In the genomic region with DNA sequence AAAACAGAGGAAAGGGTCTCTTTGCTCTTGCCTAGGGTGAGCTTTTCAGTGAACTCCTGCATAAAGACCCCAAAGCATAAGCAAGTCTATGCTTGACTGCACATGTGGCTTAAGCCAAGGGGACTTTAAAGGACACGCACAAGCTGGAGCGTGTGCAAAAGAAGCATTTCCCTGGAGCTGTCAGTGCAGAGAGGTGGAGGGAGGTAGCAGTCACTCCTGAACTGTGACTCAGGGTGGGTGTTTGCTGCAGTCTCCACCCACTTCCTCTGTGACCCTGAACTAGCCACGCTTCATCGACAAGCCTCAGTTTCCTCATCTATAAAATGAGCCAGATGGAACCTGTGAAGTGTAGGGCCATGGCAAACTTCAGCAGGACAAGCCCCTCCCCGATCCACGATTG, we compare ENCODE assay signal across 32 cellular contexts.
"Had no signal": no experiment of that assay in that cellular context is flagged by ENCODE, and none has a peak within 500 bp of the region (broad histone marks: within the 10 kb centered on the region; RNA-seq: fewer than 3 reads in every experiment).

No MANE protein-coding gene starts in this region.

- H3K27me3 Mint-ChIP-seq: activated CD8-positive, alpha-beta T cell treated with anti-CD3 and anti-CD28 coated beads for 36 hours; activated T-helper 17 cell treated with anti-CD3 and anti-CD28 coated beads, Interleukin-2, amount 50 U/mL, for 72 hours had no signal

- H3K27ac Mint-ChIP-seq: activated CD4-positive, alpha-beta T cell treated with anti-CD3 and anti-CD28 coated beads, Interleukin-2, amount 10 ng/mL, durations not matched to agents 24 days and 14 days; activated CD8-positive, alpha-beta T cell treated with anti-CD3 and anti-CD28 coated beads for 36 hours; activated naive CD4-positive, alpha-beta T cell treated with anti-CD3 and anti-CD28 coated beads for 36 hours; activated naive CD4-positive, alpha-beta T cell treated with anti-CD3 and anti-CD28 coated beads, Interleukin-2, amount 50 U/mL, for 72 hours; activated T-cell treated with anti-CD3 and anti-CD28 coated beads, Interleukin-2, amount 50 U/mL, for 72 hours; activated T-helper 17 cell treated with anti-CD3 and anti-CD28 coated beads, Interleukin-2, amount 50 U/mL, for 72 hours had no signal

- H3K27ac ChIP-seq: ascending aorta, cardiac muscle cell, PC-9, RWPE1, SJCRH30, SK-N-MC had no signal

- H3K9me3 Mint-ChIP-seq: activated CD4-positive, alpha-beta T cell treated with anti-CD3 and anti-CD28 coated beads, Interleukin-2, amount 10 ng/mL, durations not matched to agents 24 days and 14 days; activated CD8-positive, alpha-beta T cell treated with anti-CD3 and anti-CD28 coated beads for 36 hours; activated naive CD4-positive, alpha-beta T cell treated with anti-CD3 and anti-CD28 coated beads for 36 hours; activated naive CD4-positive, alpha-beta T cell treated with anti-CD3 and anti-CD28 coated beads, Interleukin-2, amount 50 U/mL, for 72 hours; activated T-cell treated with anti-CD3 and anti-CD28 coated beads, Interleukin-2, amount 50 U/mL, for 72 hours; activated T-helper 17 cell treated with anti-CD3 and anti-CD28 coated beads, Interleukin-2, amount 50 U/mL, for 72 hours had no signal

- H3K4me1 ChIP-seq: ascending aorta, SJCRH30 had no signal

- H3K4me3 ChIP-seq: ascending aorta, cardiac muscle cell, MG63, PC-9, SJCRH30, SK-N-MC had no signal

- H3K36me3 Mint-ChIP-seq: activated naive CD4-positive, alpha-beta T cell treated with anti-CD3 and anti-CD28 coated beads, Interleukin-2, amount 50 U/mL, for 72 hours had no signal

- H3K4me3 Mint-ChIP-seq: activated CD4-positive, alpha-beta T cell treated with anti-CD3 and anti-CD28 coated beads, Interleukin-2, amount 10 ng/mL, durations not matched to agents 24 days and 14 days; activated CD8-positive, alpha-beta T cell treated with anti-CD3 and anti-CD28 coated beads for 36 hours; activated naive CD4-positive, alpha-beta T cell treated with anti-CD3 and anti-CD28 coated beads for 36 hours; activated T-cell treated with anti-CD3 and anti-CD28 coated beads, Interleukin-2, amount 50 U/mL, for 72 hours; activated T-helper 17 cell treated with anti-CD3 and anti-CD28 coated beads, Interleukin-2, amount 50 U/mL, for 72 hours had no signal

- H3K27me3 ChIP-seq: ascending aorta, cardiac muscle cell, MG63, SJCRH30 had no signal

- H3K36me3 ChIP-seq: ascending aorta, cardiac muscle cell, MG63, SJCRH30 had no signal

- DNase-seq: activated CD4-positive, alpha-beta T cell treated with anti-CD3 and anti-CD28 coated beads, Interleukin-2, amount 10 ng/mL, durations not matched to agents 24 days and 14 days; activated CD4-positive, alpha-beta T cell treated with anti-CD3 and anti-CD28 coated beads, Interleukin-2, amount 50 U/mL, for 4 hours; activated CD8-positive, alpha-beta T cell treated with anti-CD3 and anti-CD28 coated beads for 36 hours; activated gamma-delta T cell treated with Interleukin-2 at 50 U/mL for 16 hours; activated naive CD4-positive, alpha-beta T cell treated with anti-CD3 and anti-CD28 coated beads for 36 hours; activated T-cell treated with anti-CD3 and anti-CD28 coated beads, Interleukin-2, amount 50 U/mL, for 1 hour; activated T-cell treated with anti-CD3 and anti-CD28 coated beads, Interleukin-2, amount 50 U/mL, for 72 hours; amniotic stem cell; Kasumi-1; KG1; NCI-H1048; NCI-H1105 treated with DMSO at 0.1 percent for 48 hours; NCI-H1436; NCI-H1694; NCI-H1930; NCI-H2081 treated with DMSO at 0.1 percent for 48 hours; NCI-H345; NCI-H510A; NCI-H526; NCI-H748 treated with DMSO at 0.1 percent for 48 hours; NK-92 treated with Interleukin-12 subunit alpha and Interleukin-12 subunit beta, amount 100 ng/mL, for 24 hours; SHP77; SJCRH30; T1000 had no signal

- H2AFZ ChIP-seq: PC-9 had no signal

- ATAC-seq: activated CD8-positive, alpha-beta T cell treated with anti-CD3 and anti-CD28 coated beads for 36 hours; activated naive CD4-positive, alpha-beta T cell treated with anti-CD3 and anti-CD28 coated beads, Interleukin-2, amount 50 U/mL, for 72 hours; activated T-cell treated with anti-CD3 and anti-CD28 coated beads, Interleukin-2, amount 50 U/mL, for 72 hours; activated T-helper 17 cell treated with anti-CD3 and anti-CD28 coated beads, Interleukin-2, amount 50 U/mL, for 72 hours had no signal

- H3K4me1 Mint-ChIP-seq: activated CD4-positive, alpha-beta T cell treated with anti-CD3 and anti-CD28 coated beads, Interleukin-2, amount 10 ng/mL, durations not matched to agents 24 days and 14 days had no signal

- H3K9me3 ChIP-seq: ascending aorta, MG63, SJCRH30 had no signal

- H3K4me2 ChIP-seq: PC-9 had no signal
